In the genomic region with DNA sequence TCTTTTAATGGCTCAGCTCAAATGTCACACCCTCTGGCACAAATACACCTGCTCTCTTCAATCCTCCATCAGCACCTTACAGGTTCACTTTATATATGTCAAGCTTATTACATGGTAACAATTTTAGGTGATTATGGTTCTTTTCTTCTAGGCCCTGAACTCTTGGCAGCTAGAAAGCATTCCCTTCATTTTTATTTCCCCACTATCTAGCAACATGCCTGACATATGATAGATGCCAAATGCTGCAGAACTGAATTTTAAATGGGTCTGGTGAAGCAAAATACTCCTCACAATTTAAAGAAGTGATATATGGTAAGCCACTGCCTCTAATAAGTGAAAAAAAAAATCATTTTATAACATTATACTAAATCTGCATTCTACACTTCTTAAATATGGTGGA, we compare ENCODE assay signal across 20 cellular contexts.
DNase-seq lines count a peak whose midpoint lies in the region; ATAC-seq and TF ChIP-seq lines count a peak whose summit lies in the region.
"Had no signal": no experiment of that assay in that cellular context is flagged by ENCODE, and none has a peak within 500 bp of the region (broad histone marks: within the 10 kb centered on the region; RNA-seq: fewer than 3 reads in every experiment).

No MANE protein-coding gene starts in this region.

- H4K20me1 ChIP-seq in GM23248 (ENCODE audit: insufficient read depth): no peaks in the 10 kb centered on the region

- no peak overlapping the region for H2AFZ ChIP-seq in GM23248

- H3K36me3 ChIP-seq in GM23248 (ENCODE audit: low read depth): peaks cover 14% of the 10 kb centered on the region; the same call in 1 of the 2 replicates

- H3K27me3 Mint-ChIP-seq in mesothelial cell of epicardium (ENCODE audit: low read depth): no peaks in the 10 kb centered on the region
- H3K27me3 Mint-ChIP-seq: activated naive CD4-positive, alpha-beta T cell treated with anti-CD3 and anti-CD28 coated beads, Interleukin-2, amount 50 U/mL, for 24 hours; T-cell had no signal

- no peak for TF ChIP-seq CTCF in mesothelial cell of epicardium (IDR thresholded peaks at IDR 0.05; ENCODE audit: unreplicated experiment)

- peak overlapping the region; percentile 37 for H3K4me2 ChIP-seq in GM23248 (ENCODE audit: unreplicated experiment)

- no peak overlapping the region for H3K27ac ChIP-seq in GM23248
- H3K27ac ChIP-seq: foreskin keratinocyte, spleen, stomach, transverse colon had no signal

- peaks cover 28% of the 10 kb centered on the region for H3K36me3 Mint-ChIP-seq in mesothelial cell of epicardium

- in situ Hi-C loops in GM23248 (cut with MboI): no loop called here

- H3F3A ChIP-seq in GM23248 (ENCODE audit: insufficient read depth): peaks cover 18% of the 10 kb centered on the region

- H3K4me1 ChIP-seq in GM23248 (ENCODE audit: insufficient read depth): peaks cover 33% of the 10 kb centered on the region
- H3K4me1 ChIP-seq: foreskin keratinocyte had no signal

- DNase-seq in GM23248: peak; percentile 20
- DNase-seq in NCI-H1436 treated with DMSO at 0.1 percent for 48 hours (lab: John Stamatoyannopoulos, UW): peak; percentile 19
- DNase-seq in amniotic epithelial cell (ENCODE audit: low read depth): peak; percentile 35
- no peak for DNase-seq in mesothelial cell of epicardium (ENCODE audit: low spot score in 2 of 2, unreplicated experiment in 2 of 2)
- DNase-seq in NCI-H524 treated with DMSO at 0.1 percent for 48 hours (lab: John Stamatoyannopoulos, UW): no peak
- no peak for DNase-seq in stimulated activated CD4-positive, alpha-beta T cell treated with anti-CD3 and anti-CD28 coated beads, Interleukin-2, amount 100 ng/mL, for 24 hours
- DNase-seq: DND-41, foreskin keratinocyte, immature natural killer cell, PC-3, SHP77, spleen, stomach, T-cell, transverse colon had no signal

- no peak overlapping the region for H3K4me3 Mint-ChIP-seq in mesothelial cell of epicardium
- H3K4me3 Mint-ChIP-seq: activated naive CD4-positive, alpha-beta T cell treated with anti-CD3 and anti-CD28 coated beads, Interleukin-2, amount 50 U/mL, for 24 hours; activated T-helper 1 cell treated with anti-CD3 and anti-CD28 coated beads, Interleukin-12 subunit alpha, Interleukin-12 subunit beta, Interleukin-2, Interleukin-4 antibody, amounts not matched to agents 30 ng/mL and 10 ng/mL and 1 ng/mL, durations not matched to agents 14 hours and 24 hours and 36 hours; immature natural killer cell; T-cell had no signal

- no peaks in the 10 kb centered on the region for H3K9me3 ChIP-seq in GM23248 (ENCODE audit: low read depth)
- H3K9me3 ChIP-seq: spleen, stomach, transverse colon had no signal

- no peak overlapping the region for H3K9ac ChIP-seq in GM23248

- ATAC-seq in GM19463 (IDR thresholded peaks at IDR 0.05; ENCODE audit: unreplicated experiment): no peak
- ATAC-seq: foreskin keratinocyte, HCT116, PC-3, T-cell had no signal

- no peaks in the 10 kb centered on the region for H3K9me3 Mint-ChIP-seq in mesothelial cell of epicardium
- H3K9me3 Mint-ChIP-seq: activated naive CD4-positive, alpha-beta T cell treated with anti-CD3 and anti-CD28 coated beads, Interleukin-2, amount 50 U/mL, for 24 hours; activated T-helper 1 cell treated with anti-CD3 and anti-CD28 coated beads, Interleukin-12 subunit alpha, Interleukin-12 subunit beta, Interleukin-2, Interleukin-4 antibody, amounts not matched to agents 30 ng/mL and 10 ng/mL and 1 ng/mL, durations not matched to agents 14 hours and 24 hours and 36 hours; immature natural killer cell; T-cell had no signal

- H3K79me2 ChIP-seq in GM23248 (ENCODE audit: insufficient read depth): peaks cover 21% of the 10 kb centered on the region; the same call in 1 of the 2 replicates

- H3K27me3 ChIP-seq in GM23248 (replicated peaks; ENCODE audit: insufficient read depth): no peaks in the 10 kb centered on the region
- H3K27me3 ChIP-seq: foreskin keratinocyte, spleen, stomach, transverse colon had no signal

- peak overlapping the region; percentile 47 for H3K27ac Mint-ChIP-seq in mesothelial cell of epicardium
- H3K27ac Mint-ChIP-seq: activated naive CD4-positive, alpha-beta T cell treated with anti-CD3 and anti-CD28 coated beads, Interleukin-2, amount 50 U/mL, for 24 hours; activated T-helper 1 cell treated with anti-CD3 and anti-CD28 coated beads, Interleukin-12 subunit alpha, Interleukin-12 subunit beta, Interleukin-2, Interleukin-4 antibody, amounts not matched to agents 30 ng/mL and 10 ng/mL and 1 ng/mL, durations not matched to agents 14 hours and 24 hours and 36 hours; immature natural killer cell; T-cell had no signal

- no peak overlapping the region for H3K4me3 ChIP-seq in GM23248
- H3K4me3 ChIP-seq: coronary artery, spleen, stomach, transverse colon had no signal

- H3K9me2 ChIP-seq in GM23248 (ENCODE audit: insufficient read depth): no peaks in the 10 kb centered on the region

- H3K4me1 Mint-ChIP-seq in mesothelial cell of epicardium: peaks cover 36% of the 10 kb centered on the region

Comparison
In these comparisons a context has a peak if more than half of its experiments do, and no peak if none do; other contexts are left out.
1. DNase-seq: peak in GM23248 (single experiment), NCI-H1436 treated with DMSO at 0.1 percent for 48 hours (single experiment) and amniotic epithelial cell (single experiment); none in mesothelial cell of epicardium (0 of 2), NCI-H524 treated with DMSO at 0.1 percent for 48 hours (single experiment) and stimulated activated CD4-positive, alpha-beta T cell treated with anti-CD3 and anti-CD28 coated beads, Interleukin-2, amount 100 ng/mL, for 24 hours (0 of 2).